Comparison of ENCODE assay signal across 10 cellular contexts in the genomic region with DNA sequence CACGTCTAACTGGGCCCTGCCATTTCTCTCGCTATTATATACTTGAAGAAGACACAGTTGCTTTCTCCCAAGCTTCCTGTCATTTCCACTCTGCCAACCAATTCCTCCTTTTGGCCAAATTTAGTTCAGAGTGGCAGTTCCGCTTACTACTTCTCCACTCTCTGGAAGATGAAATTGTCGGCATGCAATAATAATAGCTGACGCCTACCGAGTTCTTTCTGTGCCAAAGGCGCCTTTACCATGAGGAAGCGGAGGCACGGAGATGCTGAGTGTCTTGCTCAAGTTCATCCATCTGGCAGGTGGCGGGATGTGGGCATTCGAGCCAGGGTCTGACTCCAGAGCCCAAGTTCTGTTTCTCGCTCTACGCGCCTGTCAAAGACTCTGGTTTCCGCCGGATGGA. TPM values are rescaled to one million over a fixed set of nuclear protein-coding genes. Genes with fewer than 3 reads are reported as not detected.
DNase-seq lines count a peak whose midpoint lies in the region; ATAC-seq and TF ChIP-seq lines count a peak whose summit lies in the region.
"Had no signal": no experiment of that assay in that cellular context is flagged by ENCODE, and none has a peak within 500 bp of the region (broad histone marks: within the 10 kb centered on the region; RNA-seq: fewer than 3 reads in every experiment).

No MANE protein-coding gene starts in this region.

- intact Hi-C loops in testis (cut with DNase I; ENCODE audit: low total_unique reads): no loop called here
- intact Hi-C loops in PC-3 (cut with micrococcal nuclease): no loop called here
- intact Hi-C loops in ovary (cut with DNase I): no loop called here

- ATAC-seq in activated T-helper 17 cell treated with anti-CD3 and anti-CD28 coated beads, Interleukin-2, amount 50 U/mL, for 72 hours (replicated peaks): no peak
- no peak for ATAC-seq in PC-3
- ATAC-seq: A549 had no signal

- H3K9me3 Mint-ChIP-seq in activated CD4-positive, alpha-beta T cell treated with anti-CD3 and anti-CD28 coated beads, Interleukin-2, amount 10 ng/mL, durations not matched to agents 7 days and 5 days: no peaks in the 10 kb centered on the region
- H3K9me3 Mint-ChIP-seq in activated T-helper 17 cell treated with anti-CD3 and anti-CD28 coated beads, Interleukin-2, amount 50 U/mL, for 72 hours: no peaks in the 10 kb centered on the region

- H3K36me3 Mint-ChIP-seq in activated CD4-positive, alpha-beta T cell treated with anti-CD3 and anti-CD28 coated beads, Interleukin-2, amount 10 ng/mL, durations not matched to agents 7 days and 5 days (ENCODE audit: low read depth): peaks cover 5% of the 10 kb centered on the region
- H3K36me3 Mint-ChIP-seq in activated T-helper 17 cell treated with anti-CD3 and anti-CD28 coated beads, Interleukin-2, amount 50 U/mL, for 72 hours (ENCODE audit: low read depth): no peaks in the 10 kb centered on the region

- no peak overlapping the region for H3K9ac ChIP-seq in PC-3 (ENCODE audit: low read length)

- no peaks in the 10 kb centered on the region for H3K27me3 Mint-ChIP-seq in activated CD4-positive, alpha-beta T cell treated with anti-CD3 and anti-CD28 coated beads, Interleukin-2, amount 10 ng/mL, durations not matched to agents 7 days and 5 days
- no peaks in the 10 kb centered on the region for H3K27me3 Mint-ChIP-seq in activated T-helper 17 cell treated with anti-CD3 and anti-CD28 coated beads, Interleukin-2, amount 50 U/mL, for 72 hours

- H3K36me3 ChIP-seq in testis (ENCODE audit: low read depth, missing control alignments) (no peaks in the 10 kb centered on the region), PC-3 (ENCODE audit: low read depth, low read length) (no peaks in the 10 kb centered on the region), ovary (no peaks in the 10 kb centered on the region)

- no TSS peak for BruUV-seq in PC-3 (replicated peaks; lab: Mats Ljungman, UMichigan)

- 80 to 92% methylated on average over 16 of the region's 16 CpGs for WGBS in testis, 2 donors
- WGBS in ovary, 3 donors: 92 to 96% (median 95%) methylated on average over 16 of the region's 16 CpGs

- no peaks in the 10 kb centered on the region for H3K9me3 ChIP-seq in testis
- H3K9me3 ChIP-seq in PC-3 (ENCODE audit: low read length): no peaks in the 10 kb centered on the region
- H3K9me3 ChIP-seq in ovary: no peaks in the 10 kb centered on the region
- H3K9me3 ChIP-seq: A549 had no signal

- H3K4me1 ChIP-seq in testis: peaks cover 8% of the 10 kb centered on the region
- peaks cover 13% of the 10 kb centered on the region for H3K4me1 ChIP-seq in PC-3 (ENCODE audit: insufficient read depth, low read length)
- no peaks in the 10 kb centered on the region for H3K4me1 ChIP-seq in ovary (ENCODE audit: insufficient read depth)

- H2AFZ ChIP-seq in PC-3 (ENCODE audit: low read length): no peak overlapping the region

- no peaks in the 10 kb centered on the region for H4K20me1 ChIP-seq in PC-3 (ENCODE audit: low read length)

- H3K4me2 ChIP-seq in PC-3 (ENCODE audit: low read length): no peak overlapping the region
- H3K4me2 ChIP-seq: A549 had no signal

- TF ChIP-seq POLR2A in testis (IDR thresholded peaks at IDR 0.05) (no peak), ovary (IDR thresholded peaks at IDR 0.05) (no peak)

- TF ChIP-seq EP300 in ovary (IDR thresholded peaks at IDR 0.05): no peak

- H3K9me2 ChIP-seq in PC-3 (replicated peaks; ENCODE audit: low read length): 0 out of 2 replicates have a peak, but pooled peaks cover 2% of the 10 kb centered on the region

- H3K27me3 ChIP-seq in testis (no peaks in the 10 kb centered on the region), PC-3 (ENCODE audit: low read length) (no peaks in the 10 kb centered on the region), ovary (no peaks in the 10 kb centered on the region)

- peak overlapping the region; percentile 50 for H3K4me3 Mint-ChIP-seq in activated CD4-positive, alpha-beta T cell treated with anti-CD3 and anti-CD28 coated beads, Interleukin-2, amount 10 ng/mL, durations not matched to agents 7 days and 5 days
- peak overlapping the region; percentile 70 for H3K4me3 Mint-ChIP-seq in activated T-helper 17 cell treated with anti-CD3 and anti-CD28 coated beads, Interleukin-2, amount 50 U/mL, for 72 hours

- H3F3A ChIP-seq in PC-3 (ENCODE audit: low read length, unreplicated experiment): no peaks in the 10 kb centered on the region

- H3K27ac Mint-ChIP-seq in activated CD4-positive, alpha-beta T cell treated with anti-CD3 and anti-CD28 coated beads, Interleukin-2, amount 10 ng/mL, durations not matched to agents 7 days and 5 days: peak overlapping the region; percentile 95
- H3K27ac Mint-ChIP-seq in activated T-helper 17 cell treated with anti-CD3 and anti-CD28 coated beads, Interleukin-2, amount 50 U/mL, for 72 hours: peak overlapping the region; percentile 41

- H3K27ac ChIP-seq in testis: peak overlapping the region in 1 of 2 donors; percentile 73
- no peak overlapping the region for H3K27ac ChIP-seq in PC-3 (ENCODE audit: low read length)
- H3K27ac ChIP-seq in ovary: no peak overlapping the region
- H3K27ac ChIP-seq: A549 had no signal

- POLR2A ChIA-PET in activated CD4-positive, alpha-beta T cell treated with anti-CD3 and anti-CD28 coated beads, Interleukin-2, amount 10 ng/mL, durations not matched to agents 7 days and 5 days (lab: Charles Lee): no interaction called here
- POLR2A ChIA-PET in PC-3 (lab: Charles Lee; ENCODE audit: unreplicated experiment): no interaction called here

- no peak overlapping the region for H3K4me3 ChIP-seq in testis
- no peak overlapping the region for H3K4me3 ChIP-seq in PC-3 (ENCODE audit: low read length)
- no peak overlapping the region for H3K4me3 ChIP-seq in ovary
- H3K4me3 ChIP-seq: A549 had no signal

- CTCF ChIA-PET in activated CD4-positive, alpha-beta T cell treated with anti-CD3 and anti-CD28 coated beads, Interleukin-2, amount 10 ng/mL, durations not matched to agents 7 days and 5 days (lab: Charles Lee): interaction anchor here (0.6 to 0.9 kb wide), 2 partner anchors 15 to 115 kb away, joined by 3 read pairs; no protein-coding TSS in a partner anchor
- CTCF ChIA-PET in PC-3 (lab: Charles Lee): no interaction called here

- TF ChIP-seq CTCF in testis (IDR thresholded peaks at IDR 0.05) (no peak), PC-3 (conservative IDR thresholded peaks at IDR 0.05; ENCODE audit: low read depth, low read length) (no peak), ovary (IDR thresholded peaks at IDR 0.05) (no peak)

- no peak for DNase-seq in activated CD4-positive, alpha-beta T cell treated with anti-CD3 and anti-CD28 coated beads, Interleukin-2, amount 10 ng/mL, durations not matched to agents 7 days and 5 days
- DNase-seq in activated CD4-positive, alpha-beta T cell treated with anti-CD3 and anti-CD28 coated beads for 1 hour: no peak
- peak; percentile 77 for DNase-seq in medulla oblongata (ENCODE audit: extremely low spot score)
- DNase-seq in testis: peak; percentile 44
- no peak for DNase-seq in PC-3
- no peak for DNase-seq in EL
- no peak for DNase-seq in ovary
- DNase-seq: NCI-H510A treated with DMSO at 0.1 percent for 48 hours had no signal

- H3K79me2 ChIP-seq in PC-3 (ENCODE audit: low read length): no peaks in the 10 kb centered on the region

- peaks cover 60% of the 10 kb centered on the region for H3K4me1 Mint-ChIP-seq in activated CD4-positive, alpha-beta T cell treated with anti-CD3 and anti-CD28 coated beads, Interleukin-2, amount 10 ng/mL, durations not matched to agents 7 days and 5 days
- peaks cover 17% of the 10 kb centered on the region for H3K4me1 Mint-ChIP-seq in activated T-helper 17 cell treated with anti-CD3 and anti-CD28 coated beads, Interleukin-2, amount 50 U/mL, for 72 hours

RNA-seq across cellular contexts. Expression of gene NRROS, which starts 14.6 kb away (rescaled TPM):
- total RNA-seq in activated CD4-positive, alpha-beta T cell treated with anti-CD3 and anti-CD28 coated beads, Interleukin-2, amount 10 ng/mL, durations not matched to agents 7 days and 5 days: 10 to 100 TPM; 36.6 to 40.6 TPM
- total RNA-seq in activated T-helper 17 cell treated with anti-CD3 and anti-CD28 coated beads, Interleukin-2, amount 50 U/mL, for 72 hours: 10 to 100 TPM; 26.5 to 42.3 TPM
- total RNA-seq in testis: 1 to 10 TPM; 2.8 to 3.2 TPM
- polyA plus RNA-seq in testis (ENCODE audit: insufficient read depth, low read depth, low replicate concordance): 5.5 TPM
- 0.07 and 0.29 TPM in 2 replicates for total RNA-seq in PC-3 (2014; rRNA removed)
- 1 to 10 TPM in 6 of 7 donors, under 1 TPM in 1; 0.80 to 6.3 (median 3.4) TPM for total RNA-seq in ovary
- 1 to 10 TPM; 2.9 to 3.2 TPM for polyA plus RNA-seq in ovary
- polyA plus RNA-seq: A549 had no signal

RNA-seq across cellular contexts. Expression of gene FBXO45, which starts 56.4 kb away (rescaled TPM):
- total RNA-seq in activated CD4-positive, alpha-beta T cell treated with anti-CD3 and anti-CD28 coated beads, Interleukin-2, amount 10 ng/mL, durations not matched to agents 7 days and 5 days: 10 to 100 TPM; 14.9 to 15.0 TPM
- 10 to 100 TPM; 13.0 to 22.0 TPM for total RNA-seq in activated T-helper 17 cell treated with anti-CD3 and anti-CD28 coated beads, Interleukin-2, amount 50 U/mL, for 72 hours
- total RNA-seq in testis (10 to 100 TPM; 11.0 to 16.4 TPM), PC-3 (2014; rRNA removed) (20.8 and 22.3 TPM in 2 replicates), ovary (1 to 10 TPM; 3.8 to 8.2 (median 7.2) TPM)
- polyA plus RNA-seq in testis (ENCODE audit: insufficient read depth, low read depth, low replicate concordance) (20.4 TPM), ovary (1 to 10 TPM; 3.8 to 7.3 TPM)

RNA-seq across cellular contexts. Expression of gene WDR53, which starts 56.6 kb away (rescaled TPM):
- total RNA-seq in activated CD4-positive, alpha-beta T cell treated with anti-CD3 and anti-CD28 coated beads, Interleukin-2, amount 10 ng/mL, durations not matched to agents 7 days and 5 days: 10 to 100 TPM; 19.5 to 24.8 TPM
- total RNA-seq in activated T-helper 17 cell treated with anti-CD3 and anti-CD28 coated beads, Interleukin-2, amount 50 U/mL, for 72 hours: 10 to 100 TPM; 11.3 to 18.5 TPM
- total RNA-seq in testis (10 to 100 TPM; 25.8 to 38.6 TPM), PC-3 (2014; rRNA removed) (11.7 and 17.4 TPM in 2 replicates), ovary (10 to 100 TPM in 4 of 7 donors, 1 to 10 TPM in 3; 3.0 to 14.1 (median 11.6) TPM)
- polyA plus RNA-seq in testis (ENCODE audit: insufficient read depth, low read depth, low replicate concordance) (140 TPM), ovary (10 to 100 TPM; 10.8 to 13.1 TPM)

Comparison
In these comparisons a context has a peak if more than half of its experiments do, and no peak if none do; other contexts are left out.
1. DNase-seq: peak in medulla oblongata (single experiment) and testis (single experiment); none in activated CD4-positive, alpha-beta T cell treated with anti-CD3 and anti-CD28 coated beads, Interleukin-2, amount 10 ng/mL, durations not matched to agents 7 days and 5 days (single experiment), activated CD4-positive, alpha-beta T cell treated with anti-CD3 and anti-CD28 coated beads for 1 hour (single experiment), PC-3 (single experiment), EL (single experiment) and ovary (0 of 5).